10 cellular contexts compared by ENCODE assay signal in genomic region chr2:176122266-176122632, GRCh38. TPM values are rescaled to one million over a fixed set of nuclear protein-coding genes. Genes with fewer than 3 reads are reported as not detected.
DNase-seq lines count a peak whose midpoint lies in the region; ATAC-seq and TF ChIP-seq lines count a peak whose summit lies in the region.
"Had no signal": no experiment of that assay in that cellular context is flagged by ENCODE, and none has a peak within 500 bp of the region (broad histone marks: within the 10 kb centered on the region; RNA-seq: fewer than 3 reads in every experiment).

No MANE protein-coding gene starts in this region.

- no peak for ATAC-seq in omental fat pad (ENCODE audit: low FRiP score)
- no peak for ATAC-seq in GM21576 (IDR thresholded peaks at IDR 0.05; ENCODE audit: unreplicated experiment)

- no peaks in the 10 kb centered on the region for H3K36me3 ChIP-seq in HUES48 (ENCODE audit: control insufficient read depth, insufficient read depth, low read length)

- in situ Hi-C loops in ACHN (cut with HindIII; ENCODE audit: low pct_ligation_motif_present, low pct_unique_long_range_greater_than_20kb, low sequenced_read_pairs), result no loop called here

- peaks cover 100% of the 10 kb centered on the region for H3K27me3 ChIP-seq in HUES48 (ENCODE audit: control insufficient read depth, insufficient read depth, low read length)

- H3K27ac Mint-ChIP-seq in neural crest cell (ENCODE audit: unreplicated experiment), result no peak overlapping the region

- H3K4me1 Mint-ChIP-seq in neural crest cell, result no peaks in the 10 kb centered on the region

- H3K4me3 Mint-ChIP-seq in neural crest cell, result peak overlapping the region; percentile 73

- peak; percentile 64 for DNase-seq in ACHN
- DNase-seq in epithelial cell of proximal tubule (ENCODE audit: low read depth), result no peak
- DNase-seq in neural crest cell (ENCODE audit: low read depth, low spot score), result no peak
- no peak for DNase-seq in NCI-H1092 treated with DMSO at 0.1 percent for 48 hours (lab: John Stamatoyannopoulos, UW)
- DNase-seq in omental fat pad (ENCODE audit: low spot score), result no peak
- no peak for DNase-seq in COR-L47 (lab: John Stamatoyannopoulos, UW)

- H3K4me3 ChIP-seq in HUES48 (ENCODE audit: low read depth, low read length) (peak overlapping the region; percentile 41; the same call in 1 of the 2 replicates), epithelial cell of proximal tubule (ENCODE audit: low read depth, low read length) (peak overlapping the region; percentile 73)

- H3K4me1 ChIP-seq in HUES48 (ENCODE audit: control insufficient read depth, insufficient read depth, low read length), result peaks cover 3% of the 10 kb centered on the region; the same call in 1 of the 2 replicates

- H3K9ac ChIP-seq in HUES48 (ENCODE audit: low read depth, low read length), result no peak overlapping the region

- H3K36me3 Mint-ChIP-seq in neural crest cell (ENCODE audit: low read depth), result peaks cover 4% of the 10 kb centered on the region

- no peak overlapping the region for H3K27ac ChIP-seq in HUES48 (ENCODE audit: low read depth, low read length)

- no peaks in the 10 kb centered on the region for H3K9me3 Mint-ChIP-seq in neural crest cell

- no peaks in the 10 kb centered on the region for H3K9me3 ChIP-seq in HUES48 (ENCODE audit: control insufficient read depth, insufficient read depth, low read length)

- peaks cover 95% of the 10 kb centered on the region for H3K27me3 Mint-ChIP-seq in neural crest cell (ENCODE audit: low read depth)

- no peak for TF ChIP-seq CTCF in epithelial cell of proximal tubule (conservative IDR thresholded peaks at IDR 0.05; ENCODE audit: low read depth, low read length)
- TF ChIP-seq CTCF in neural crest cell (conservative IDR thresholded peaks at IDR 0.05), result peak; percentile 11
- TF ChIP-seq CTCF in omental fat pad (IDR thresholded peaks at IDR 0.05), result no peak

RNA-seq across cellular contexts. Expression of gene HOXD9, which starts 0.3 kb away (rescaled TPM):
- total RNA-seq in epithelial cell of proximal tubule (9.8 and 11.5 TPM in 2 replicates), neural crest cell (not detected in 2 replicates), omental fat pad (1 to 10 TPM in 3 of 4 donors, under 1 TPM in 1; 0.95 to 2.6 (median 1.7) TPM)

RNA-seq across cellular contexts. Expression of gene HOXD10, which starts 5.7 kb away (rescaled TPM):
- 14.3 and 18.8 TPM in 2 replicates for total RNA-seq in epithelial cell of proximal tubule
- total RNA-seq in neural crest cell, result not detected in 2 replicates
- total RNA-seq in omental fat pad, result 1 to 10 TPM in 1 of 4 donors, under 1 TPM in 2, not detected in 1; 0.56 to 1.1 (median 0.56) TPM
- total RNA-seq: H4 had no signal

RNA-seq across cellular contexts. Expression of gene HOXD8, which starts 7.3 kb away (rescaled TPM):
- 18.0 and 26.5 TPM in 2 replicates for total RNA-seq in epithelial cell of proximal tubule
- total RNA-seq in neural crest cell, result not detected in 2 replicates
- total RNA-seq in omental fat pad, result 10 to 100 TPM in 1 of 4 donors, 1 to 10 TPM in 3; 3.7 to 24.6 (median 7.6) TPM
- total RNA-seq: H4 had no signal

RNA-seq across cellular contexts. Expression of gene HOXD11, which starts 15.2 kb away (rescaled TPM):
- 17.5 and 25.1 TPM in 2 replicates for total RNA-seq in epithelial cell of proximal tubule
- total RNA-seq in neural crest cell, result not detected in 2 replicates
- not detected for total RNA-seq in omental fat pad
- total RNA-seq: dermis microvascular lymphatic vessel endothelial cell, H4 had no signal

RNA-seq across cellular contexts. Expression of gene HOXD12, which starts 22.7 kb away (rescaled TPM):
- total RNA-seq in epithelial cell of proximal tubule, result not detected in 2 replicates
- not detected in 2 replicates for total RNA-seq in neural crest cell
- total RNA-seq in omental fat pad, result not detected
- total RNA-seq: dermis microvascular lymphatic vessel endothelial cell, H4 had no signal
